In genomic region chr11:1397146-1397861, GRCh38 we compare ENCODE assay signal across 2 cellular contexts.
A peak's percentile ranks its signal among the peaks of the same experiment; 100 is the strongest.
TF ChIP-seq lines count a peak whose summit lies in the region.

No MANE protein-coding gene starts in this region.

TF ChIP-seq in HepG2, 621 proteins besides CTCF, POLR2A, EP300 and RAD21 (continued from another document):
- 0 out of 2 replicates have a peak, but pooled peaks have one; percentile 39 for TF ChIP-seq ZNF263 (CRISPR knock-in tag; IDR thresholded peaks at IDR 0.05)

TF ChIP-seq in HEK293T, 16 proteins besides CTCF, POLR2A, EP300 and RAD21 (continued from another document):
- TF ChIP-seq CTBP1 (IDR thresholded peaks at IDR 0.05; ENCODE audit: borderline replicate concordance) (no peak), ZNF384 (IDR thresholded peaks at IDR 0.05) (no peak), FOXK2 (IDR thresholded peaks at IDR 0.05) (no peak), SUZ12 (IDR thresholded peaks at IDR 0.05) (no peak), L3MBTL2 (conservative IDR thresholded peaks at IDR 0.05) (no peak), NFRKB (IDR thresholded peaks at IDR 0.05) (no peak), ELF4 (IDR thresholded peaks at IDR 0.05) (no peak), TARDBP (IDR thresholded peaks at IDR 0.05) (no peak)
